8 cellular contexts compared by ENCODE assay signal in genomic region chr20:49676581-49677291, GRCh38. TPM values are rescaled to one million over a fixed set of nuclear protein-coding genes. Genes with fewer than 3 reads are reported as not detected.
DNase-seq lines count a peak whose midpoint lies in the region; ATAC-seq, FAIRE-seq and TF ChIP-seq lines count a peak whose summit lies in the region.

No MANE protein-coding gene starts in this region.

- H3K36me3 Mint-ChIP-seq in astrocyte (ENCODE audit: low read depth, unreplicated experiment) (peaks cover 2% of the 10 kb centered on the region), memory B cell (peaks cover 2% of the 10 kb centered on the region)

- H3K9me2 ChIP-seq in PC-3 (replicated peaks; ENCODE audit: low read length), result no peaks in the 10 kb centered on the region

- peak overlapping the region; percentile 91 for H3K27ac ChIP-seq in PC-3 (ENCODE audit: low read length)
- H3K27ac ChIP-seq in astrocyte (ENCODE audit: low read depth, low read length), result peak overlapping the region; percentile 72

- H3K9me3 ChIP-seq in PC-3 (ENCODE audit: low read length), result no peaks in the 10 kb centered on the region
- H3K9me3 ChIP-seq in astrocyte (ENCODE audit: insufficient read depth, low read depth, low read length), result no peaks in the 10 kb centered on the region

- H3K9ac ChIP-seq in PC-3 (ENCODE audit: low read length), result peak overlapping the region; percentile 58
- H3K9ac ChIP-seq in astrocyte (ENCODE audit: low read length), result peak overlapping the region; percentile 39

- peak overlapping the region; percentile 79 for H3K4me2 ChIP-seq in PC-3 (ENCODE audit: low read length)
- peak overlapping the region; percentile 74 for H3K4me2 ChIP-seq in astrocyte (ENCODE audit: low read length)

- peak; percentile 14 for DNase-seq in SKM-1 treated with dmso at 0.1 percent for 144 hours (lab: John Stamatoyannopoulos, UW; ENCODE audit: unreplicated experiment)
- DNase-seq in SKM-1 (lab: John Stamatoyannopoulos, UW; ENCODE audit: unreplicated experiment), result no peak
- DNase-seq in PC-3, result peak; percentile 94
- peak; percentile 67 for DNase-seq in astrocyte (ENCODE audit: low read depth)
- peak in 1 of 2 donors; percentile 9 for DNase-seq in memory B cell (ENCODE audit: low spot score in 2 of 2)
- DNase-seq in putamen (ENCODE audit: low spot score), result no peak
- no peak for DNase-seq in germinal center (ENCODE audit: low spot score)

- intact Hi-C loops in PC-3 (cut with micrococcal nuclease), result loop anchor here (5.0 kb wide), 2 partner anchors 36 to 146 kb away; partner anchors contain the start of gene B4GALT5

- H3K27me3 Mint-ChIP-seq in astrocyte (ENCODE audit: low read depth, unreplicated experiment) (no peaks in the 10 kb centered on the region), memory B cell (no peaks in the 10 kb centered on the region)

- peaks cover 67% of the 10 kb centered on the region for H3K4me1 Mint-ChIP-seq in astrocyte (ENCODE audit: low read depth, unreplicated experiment)
- peaks cover 42% of the 10 kb centered on the region for H3K4me1 Mint-ChIP-seq in memory B cell

- TF ChIP-seq CTCF in PC-3 (conservative IDR thresholded peaks at IDR 0.05; ENCODE audit: low read depth, low read length) (no peak), astrocyte (IDR thresholded peaks at IDR 0.05; ENCODE audit: insufficient read depth, low read depth, low read length) (no peak)

- H3F3A ChIP-seq in PC-3 (ENCODE audit: low read length, unreplicated experiment), result peaks cover 21% of the 10 kb centered on the region

- H3K4me3 Mint-ChIP-seq in astrocyte (ENCODE audit: unreplicated experiment), result peak overlapping the region; percentile 2
- H3K4me3 Mint-ChIP-seq in memory B cell, result peak overlapping the region; percentile 33

- ATAC-seq in HG02840 (IDR thresholded peaks at IDR 0.05; ENCODE audit: low FRiP score, unreplicated experiment), result peak; percentile 47
- peak; percentile 66 for ATAC-seq in PC-3
- ATAC-seq in memory B cell (ENCODE audit: low read depth), result peak; percentile 91

- CTCF ChIA-PET in PC-3 (lab: Charles Lee), result no interaction called here

- H3K4me1 ChIP-seq in PC-3 (ENCODE audit: insufficient read depth, low read length) (peaks cover 68% of the 10 kb centered on the region), astrocyte (ENCODE audit: insufficient read depth, low read length) (peaks cover 40% of the 10 kb centered on the region)

- POLR2A ChIA-PET in PC-3 (lab: Charles Lee; ENCODE audit: unreplicated experiment), result no interaction called here

- BruUV-seq in PC-3 (replicated peaks; lab: Mats Ljungman, UMichigan), result no TSS peak

- no peaks in the 10 kb centered on the region for H3K27me3 ChIP-seq in PC-3 (ENCODE audit: low read length)
- no peaks in the 10 kb centered on the region for H3K27me3 ChIP-seq in astrocyte (ENCODE audit: insufficient read depth, low read length)

- H3K4me3 ChIP-seq in PC-3 (ENCODE audit: low read length) (peak overlapping the region; percentile 52), astrocyte (ENCODE audit: insufficient read depth, low read depth, low read length) (no peak overlapping the region)

- H3K27ac Mint-ChIP-seq in astrocyte (ENCODE audit: unreplicated experiment) (peak overlapping the region; percentile 96), memory B cell (peak overlapping the region; percentile 56)

- H3K36me3 ChIP-seq in PC-3 (ENCODE audit: low read depth, low read length) (no peaks in the 10 kb centered on the region), astrocyte (ENCODE audit: insufficient read depth, low read length) (no peaks in the 10 kb centered on the region)

- H2AFZ ChIP-seq in PC-3 (ENCODE audit: low read length) (no peak overlapping the region), astrocyte (ENCODE audit: low read depth, low read length) (no peak overlapping the region)

- H3K79me2 ChIP-seq in PC-3 (ENCODE audit: low read length) (peaks cover 89% of the 10 kb centered on the region), astrocyte (ENCODE audit: insufficient read depth, low read length) (peaks cover 94% of the 10 kb centered on the region)

- no peak for FAIRE-seq in astrocyte (lab: Jason Lieb, UNC)

- H4K20me1 ChIP-seq in PC-3 (ENCODE audit: low read length) (no peaks in the 10 kb centered on the region), astrocyte (ENCODE audit: insufficient read depth, low read length) (peaks cover 63% of the 10 kb centered on the region)

- H3K9me3 Mint-ChIP-seq in astrocyte (ENCODE audit: unreplicated experiment), result no peaks in the 10 kb centered on the region
- no peaks in the 10 kb centered on the region for H3K9me3 Mint-ChIP-seq in memory B cell

RNA-seq across cellular contexts. Expression of gene B4GALT5, which starts 36.9 kb away (rescaled TPM):
- total RNA-seq in PC-3 (2014; rRNA removed) (18.1 and 24.1 TPM in 2 replicates), astrocyte (39.1 and 41.9 TPM in 2 replicates)

Comparison
In these comparisons a context has a peak if more than half of its experiments do, and no peak if none do; other contexts are left out.
1. DNase-seq: peak in SKM-1 treated with dmso at 0.1 percent for 144 hours (single experiment), PC-3 (single experiment) and astrocyte (single experiment); none in SKM-1 (single experiment), putamen (single experiment) and germinal center (single experiment).
2. Peak in every context shown above with its lines, with median percentiles within 50 percentile points of each other: ATAC-seq.